Comparison of ENCODE assay signal across 1 cellular context in the genomic region with DNA sequence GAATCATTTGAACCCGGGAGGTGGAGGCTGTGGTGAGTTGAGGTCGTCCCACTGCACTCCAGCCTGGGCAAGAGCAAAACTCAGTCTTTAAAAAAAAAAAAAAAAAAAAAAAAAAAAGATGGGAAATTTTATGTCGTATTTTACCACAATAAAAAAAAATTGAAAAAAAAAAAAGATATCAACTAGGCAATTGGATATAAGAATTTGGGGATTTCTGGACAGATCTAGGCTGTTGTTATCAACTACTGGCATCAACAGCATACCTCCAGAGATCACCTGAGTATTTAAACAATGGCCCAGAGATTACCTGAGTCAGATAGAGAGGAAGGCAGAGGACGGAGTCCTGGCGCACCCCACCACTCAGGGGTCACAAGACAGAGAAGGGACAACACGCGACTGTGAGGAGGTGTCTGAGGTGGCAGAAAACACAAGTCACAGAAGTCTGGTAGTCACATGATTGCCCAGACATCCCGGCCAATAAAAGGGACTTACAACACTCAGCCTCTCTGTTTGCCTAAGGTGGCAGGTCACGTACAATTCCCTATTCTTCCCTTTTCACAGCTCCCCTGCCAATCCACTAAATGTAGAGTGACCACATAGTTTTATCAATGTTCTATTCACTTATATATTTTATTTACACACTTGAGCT.
TF ChIP-seq lines count a peak whose summit lies in the region.

No MANE protein-coding gene starts in this region.

TF ChIP-seq in HCT116, 20 proteins besides CTCF, POLR2A, EP300 and RAD21 (continued from another document):
- TF ChIP-seq, protein P1, sequence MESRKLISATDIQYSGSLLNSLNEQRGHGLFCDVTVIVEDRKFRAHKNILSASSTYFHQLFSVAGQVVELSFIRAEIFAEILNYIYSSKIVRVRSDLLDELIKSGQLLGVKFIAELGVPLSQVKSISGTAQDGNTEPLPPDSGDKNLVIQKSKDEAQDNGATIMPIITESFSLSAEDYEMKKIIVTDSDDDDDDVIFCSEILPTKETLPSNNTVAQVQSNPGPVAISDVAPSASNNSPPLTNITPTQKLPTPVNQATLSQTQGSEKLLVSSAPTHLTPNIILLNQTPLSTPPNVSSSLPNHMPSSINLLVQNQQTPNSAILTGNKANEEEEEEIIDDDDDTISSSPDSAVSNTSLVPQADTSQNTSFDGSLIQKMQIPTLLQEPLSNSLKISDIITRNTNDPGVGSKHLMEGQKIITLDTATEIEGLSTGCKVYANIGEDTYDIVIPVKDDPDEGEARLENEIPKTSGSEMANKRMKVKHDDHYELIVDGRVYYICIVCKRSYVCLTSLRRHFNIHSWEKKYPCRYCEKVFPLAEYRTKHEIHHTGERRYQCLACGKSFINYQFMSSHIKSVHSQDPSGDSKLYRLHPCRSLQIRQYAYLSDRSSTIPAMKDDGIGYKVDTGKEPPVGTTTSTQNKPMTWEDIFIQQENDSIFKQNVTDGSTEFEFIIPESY (IDR thresholded peaks at IDR 0.05; ENCODE audit: extremely low read depth, insufficient replicate concordance, low read length) = no peak
- TF ChIP-seq, protein P2, sequence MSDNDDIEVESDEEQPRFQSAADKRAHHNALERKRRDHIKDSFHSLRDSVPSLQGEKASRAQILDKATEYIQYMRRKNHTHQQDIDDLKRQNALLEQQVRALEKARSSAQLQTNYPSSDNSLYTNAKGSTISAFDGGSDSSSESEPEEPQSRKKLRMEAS (IDR thresholded peaks at IDR 0.05) = no peak
- no peak for TF ChIP-seq SRF (IDR thresholded peaks at IDR 0.05; ENCODE audit: low read depth)
